ENCODE assay signal across 1 cellular context in the genomic region with DNA sequence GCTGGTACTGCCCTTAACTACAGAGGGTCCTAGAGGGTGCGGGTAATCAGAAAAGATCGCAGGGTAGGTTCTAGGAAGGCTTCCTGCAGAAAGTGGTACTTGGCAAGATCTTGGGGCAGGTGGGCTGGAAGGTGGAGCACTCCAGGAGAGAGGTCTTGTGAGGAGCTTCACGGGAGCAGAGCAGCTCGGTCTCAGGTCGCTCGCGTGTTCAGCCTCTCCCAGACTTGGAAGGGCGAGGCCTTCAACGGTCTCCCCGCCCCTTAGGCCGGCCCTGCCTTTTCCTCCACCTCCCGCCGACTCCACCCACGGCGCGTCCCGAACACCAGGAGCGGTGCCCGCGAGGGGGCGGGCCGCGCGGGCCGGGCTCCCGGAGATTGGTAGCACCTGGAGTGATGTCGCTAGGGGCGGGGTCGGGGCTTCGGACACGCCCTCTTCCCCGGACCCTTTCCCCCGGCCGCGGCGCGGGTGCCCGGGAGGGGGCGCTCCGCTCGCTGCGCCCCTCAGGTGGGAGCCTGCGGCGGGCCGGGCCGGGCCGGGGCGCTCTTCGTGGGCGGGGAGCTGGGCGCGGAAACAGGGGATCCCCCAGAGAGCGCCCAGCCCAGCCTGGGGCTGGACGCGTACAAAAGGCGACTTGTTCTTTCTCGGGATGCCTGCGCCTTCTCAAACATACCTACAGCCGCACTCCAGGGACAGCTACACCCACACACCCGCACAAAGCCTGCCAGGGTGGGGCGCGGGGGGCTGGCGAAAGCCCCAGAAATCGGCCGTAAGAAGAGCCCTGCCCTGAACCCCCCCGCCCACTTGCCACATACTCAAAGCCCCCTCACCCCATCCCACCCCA.
TF ChIP-seq lines count a peak whose summit lies in the region.

No MANE protein-coding gene starts in this region.

TF ChIP-seq in HepG2, 621 proteins besides CTCF, POLR2A, EP300 and RAD21 (continued from another document and continues in another):
- TF ChIP-seq FOSL1 (CRISPR knock-in tag; IDR thresholded peaks at IDR 0.05; ENCODE audit: borderline replicate concordance) (no peak), ZNF782 (CRISPR knock-in tag; IDR thresholded peaks at IDR 0.05; ENCODE audit: borderline replicate concordance) (no peak), CREM (IDR thresholded peaks at IDR 0.05) (no peak), CREM (CRISPR knock-in tag; IDR thresholded peaks at IDR 0.05) (no peak), ZBTB39 (CRISPR knock-in tag; IDR thresholded peaks at IDR 0.05) (no peak), SATB2 (CRISPR knock-in tag; IDR thresholded peaks at IDR 0.05) (no peak), SIN3A (IDR thresholded peaks at IDR 0.05; ENCODE audit: borderline replicate concordance, low read depth, low read length) (no peak), ZNF83 (CRISPR knock-in tag; IDR thresholded peaks at IDR 0.05; ENCODE audit: borderline replicate concordance) (no peak), ZNF230 (CRISPR knock-in tag; IDR thresholded peaks at IDR 0.05) (no peak), ZNF512 (CRISPR knock-in tag; IDR thresholded peaks at IDR 0.05) (no peak), TEAD3 (CRISPR knock-in tag; optimal IDR thresholded peaks at IDR 0.05; ENCODE audit: borderline replicate concordance) (no peak), NFKB2 (CRISPR knock-in tag; IDR thresholded peaks at IDR 0.05; ENCODE audit: borderline replicate concordance) (no peak), ZNF724P (CRISPR knock-in tag; IDR thresholded peaks at IDR 0.05; ENCODE audit: borderline replicate concordance) (no peak), PRDM15 (CRISPR knock-in tag; IDR thresholded peaks at IDR 0.05) (no peak), MIXL1 (CRISPR knock-in tag; IDR thresholded peaks at IDR 0.05) (no peak), ZKSCAN1 (IDR thresholded peaks at IDR 0.05; ENCODE audit: low read length) (no peak), ZZZ3 (CRISPR knock-in tag; IDR thresholded peaks at IDR 0.05; ENCODE audit: borderline replicate concordance) (no peak), TCF12 (IDR thresholded peaks at IDR 0.05) (no peak), TCF12 (CRISPR knock-in tag; IDR thresholded peaks at IDR 0.05) (no peak), MEIS1 (CRISPR knock-in tag; IDR thresholded peaks at IDR 0.05; ENCODE audit: borderline replicate concordance) (no peak), ZNF235 (CRISPR knock-in tag; IDR thresholded peaks at IDR 0.05; ENCODE audit: borderline replicate concordance) (no peak), IKZF4 (CRISPR knock-in tag; IDR thresholded peaks at IDR 0.05; ENCODE audit: borderline replicate concordance, low read depth, not compliant biosample characterization) (no peak), GABPA (IDR thresholded peaks at IDR 0.05; ENCODE audit: low read depth, low read length) (no peak), GABPA (CRISPR knock-in tag; IDR thresholded peaks at IDR 0.05; ENCODE audit: low read depth) (no peak), ZNF556 (CRISPR knock-in tag; IDR thresholded peaks at IDR 0.05; ENCODE audit: borderline replicate concordance) (no peak; the same call in 1 of the 2 replicates), ZNF367 (CRISPR knock-in tag; IDR thresholded peaks at IDR 0.05; ENCODE audit: borderline replicate concordance) (no peak)
- TF ChIP-seq, protein P1, sequence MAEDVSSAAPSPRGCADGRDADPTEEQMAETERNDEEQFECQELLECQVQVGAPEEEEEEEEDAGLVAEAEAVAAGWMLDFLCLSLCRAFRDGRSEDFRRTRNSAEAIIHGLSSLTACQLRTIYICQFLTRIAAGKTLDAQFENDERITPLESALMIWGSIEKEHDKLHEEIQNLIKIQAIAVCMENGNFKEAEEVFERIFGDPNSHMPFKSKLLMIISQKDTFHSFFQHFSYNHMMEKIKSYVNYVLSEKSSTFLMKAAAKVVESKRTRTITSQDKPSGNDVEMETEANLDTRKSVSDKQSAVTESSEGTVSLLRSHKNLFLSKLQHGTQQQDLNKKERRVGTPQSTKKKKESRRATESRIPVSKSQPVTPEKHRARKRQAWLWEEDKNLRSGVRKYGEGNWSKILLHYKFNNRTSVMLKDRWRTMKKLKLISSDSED (CRISPR knock-in tag; IDR thresholded peaks at IDR 0.05), result no peak
- TF ChIP-seq, protein P2, sequence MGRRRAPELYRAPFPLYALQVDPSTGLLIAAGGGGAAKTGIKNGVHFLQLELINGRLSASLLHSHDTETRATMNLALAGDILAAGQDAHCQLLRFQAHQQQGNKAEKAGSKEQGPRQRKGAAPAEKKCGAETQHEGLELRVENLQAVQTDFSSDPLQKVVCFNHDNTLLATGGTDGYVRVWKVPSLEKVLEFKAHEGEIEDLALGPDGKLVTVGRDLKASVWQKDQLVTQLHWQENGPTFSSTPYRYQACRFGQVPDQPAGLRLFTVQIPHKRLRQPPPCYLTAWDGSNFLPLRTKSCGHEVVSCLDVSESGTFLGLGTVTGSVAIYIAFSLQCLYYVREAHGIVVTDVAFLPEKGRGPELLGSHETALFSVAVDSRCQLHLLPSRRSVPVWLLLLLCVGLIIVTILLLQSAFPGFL (CRISPR knock-in tag; IDR thresholded peaks at IDR 0.05), result no peak
- TF ChIP-seq, protein P3, sequence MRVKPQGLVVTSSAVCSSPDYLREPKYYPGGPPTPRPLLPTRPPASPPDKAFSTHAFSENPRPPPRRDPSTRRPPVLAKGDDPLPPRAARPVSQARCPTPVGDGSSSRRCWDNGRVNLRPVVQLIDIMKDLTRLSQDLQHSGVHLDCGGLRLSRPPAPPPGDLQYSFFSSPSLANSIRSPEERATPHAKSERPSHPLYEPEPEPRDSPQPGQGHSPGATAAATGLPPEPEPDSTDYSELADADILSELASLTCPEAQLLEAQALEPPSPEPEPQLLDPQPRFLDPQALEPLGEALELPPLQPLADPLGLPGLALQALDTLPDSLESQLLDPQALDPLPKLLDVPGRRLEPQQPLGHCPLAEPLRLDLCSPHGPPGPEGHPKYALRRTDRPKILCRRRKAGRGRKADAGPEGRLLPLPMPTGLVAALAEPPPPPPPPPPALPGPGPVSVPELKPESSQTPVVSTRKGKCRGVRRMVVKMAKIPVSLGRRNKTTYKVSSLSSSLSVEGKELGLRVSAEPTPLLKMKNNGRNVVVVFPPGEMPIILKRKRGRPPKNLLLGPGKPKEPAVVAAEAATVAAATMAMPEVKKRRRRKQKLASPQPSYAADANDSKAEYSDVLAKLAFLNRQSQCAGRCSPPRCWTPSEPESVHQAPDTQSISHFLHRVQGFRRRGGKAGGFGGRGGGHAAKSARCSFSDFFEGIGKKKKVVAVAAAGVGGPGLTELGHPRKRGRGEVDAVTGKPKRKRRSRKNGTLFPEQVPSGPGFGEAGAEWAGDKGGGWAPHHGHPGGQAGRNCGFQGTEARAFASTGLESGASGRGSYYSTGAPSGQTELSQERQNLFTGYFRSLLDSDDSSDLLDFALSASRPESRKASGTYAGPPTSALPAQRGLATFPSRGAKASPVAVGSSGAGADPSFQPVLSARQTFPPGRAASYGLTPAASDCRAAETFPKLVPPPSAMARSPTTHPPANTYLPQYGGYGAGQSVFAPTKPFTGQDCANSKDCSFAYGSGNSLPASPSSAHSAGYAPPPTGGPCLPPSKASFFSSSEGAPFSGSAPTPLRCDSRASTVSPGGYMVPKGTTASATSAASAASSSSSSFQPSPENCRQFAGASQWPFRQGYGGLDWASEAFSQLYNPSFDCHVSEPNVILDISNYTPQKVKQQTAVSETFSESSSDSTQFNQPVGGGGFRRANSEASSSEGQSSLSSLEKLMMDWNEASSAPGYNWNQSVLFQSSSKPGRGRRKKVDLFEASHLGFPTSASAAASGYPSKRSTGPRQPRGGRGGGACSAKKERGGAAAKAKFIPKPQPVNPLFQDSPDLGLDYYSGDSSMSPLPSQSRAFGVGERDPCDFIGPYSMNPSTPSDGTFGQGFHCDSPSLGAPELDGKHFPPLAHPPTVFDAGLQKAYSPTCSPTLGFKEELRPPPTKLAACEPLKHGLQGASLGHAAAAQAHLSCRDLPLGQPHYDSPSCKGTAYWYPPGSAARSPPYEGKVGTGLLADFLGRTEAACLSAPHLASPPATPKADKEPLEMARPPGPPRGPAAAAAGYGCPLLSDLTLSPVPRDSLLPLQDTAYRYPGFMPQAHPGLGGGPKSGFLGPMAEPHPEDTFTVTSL (CRISPR knock-in tag; IDR thresholded peaks at IDR 0.05; ENCODE audit: borderline replicate concordance), result no peak
- TF ChIP-seq, protein P4, sequence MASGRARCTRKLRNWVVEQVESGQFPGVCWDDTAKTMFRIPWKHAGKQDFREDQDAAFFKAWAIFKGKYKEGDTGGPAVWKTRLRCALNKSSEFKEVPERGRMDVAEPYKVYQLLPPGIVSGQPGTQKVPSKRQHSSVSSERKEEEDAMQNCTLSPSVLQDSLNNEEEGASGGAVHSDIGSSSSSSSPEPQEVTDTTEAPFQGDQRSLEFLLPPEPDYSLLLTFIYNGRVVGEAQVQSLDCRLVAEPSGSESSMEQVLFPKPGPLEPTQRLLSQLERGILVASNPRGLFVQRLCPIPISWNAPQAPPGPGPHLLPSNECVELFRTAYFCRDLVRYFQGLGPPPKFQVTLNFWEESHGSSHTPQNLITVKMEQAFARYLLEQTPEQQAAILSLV (CRISPR knock-in tag; IDR thresholded peaks at IDR 0.05; ENCODE audit: borderline replicate concordance), result no peak
- TF ChIP-seq, protein P5, sequence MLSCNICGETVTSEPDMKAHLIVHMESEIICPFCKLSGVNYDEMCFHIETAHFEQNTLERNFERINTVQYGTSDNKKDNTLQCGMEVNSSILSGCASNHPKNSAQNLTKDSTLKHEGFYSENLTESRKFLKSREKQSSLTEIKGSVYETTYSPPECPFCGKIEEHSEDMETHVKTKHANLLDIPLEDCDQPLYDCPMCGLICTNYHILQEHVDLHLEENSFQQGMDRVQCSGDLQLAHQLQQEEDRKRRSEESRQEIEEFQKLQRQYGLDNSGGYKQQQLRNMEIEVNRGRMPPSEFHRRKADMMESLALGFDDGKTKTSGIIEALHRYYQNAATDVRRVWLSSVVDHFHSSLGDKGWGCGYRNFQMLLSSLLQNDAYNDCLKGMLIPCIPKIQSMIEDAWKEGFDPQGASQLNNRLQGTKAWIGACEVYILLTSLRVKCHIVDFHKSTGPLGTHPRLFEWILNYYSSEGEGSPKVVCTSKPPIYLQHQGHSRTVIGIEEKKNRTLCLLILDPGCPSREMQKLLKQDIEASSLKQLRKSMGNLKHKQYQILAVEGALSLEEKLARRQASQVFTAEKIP (CRISPR knock-in tag; IDR thresholded peaks at IDR 0.05; ENCODE audit: borderline replicate concordance), result no peak
- TF ChIP-seq, protein P6, sequence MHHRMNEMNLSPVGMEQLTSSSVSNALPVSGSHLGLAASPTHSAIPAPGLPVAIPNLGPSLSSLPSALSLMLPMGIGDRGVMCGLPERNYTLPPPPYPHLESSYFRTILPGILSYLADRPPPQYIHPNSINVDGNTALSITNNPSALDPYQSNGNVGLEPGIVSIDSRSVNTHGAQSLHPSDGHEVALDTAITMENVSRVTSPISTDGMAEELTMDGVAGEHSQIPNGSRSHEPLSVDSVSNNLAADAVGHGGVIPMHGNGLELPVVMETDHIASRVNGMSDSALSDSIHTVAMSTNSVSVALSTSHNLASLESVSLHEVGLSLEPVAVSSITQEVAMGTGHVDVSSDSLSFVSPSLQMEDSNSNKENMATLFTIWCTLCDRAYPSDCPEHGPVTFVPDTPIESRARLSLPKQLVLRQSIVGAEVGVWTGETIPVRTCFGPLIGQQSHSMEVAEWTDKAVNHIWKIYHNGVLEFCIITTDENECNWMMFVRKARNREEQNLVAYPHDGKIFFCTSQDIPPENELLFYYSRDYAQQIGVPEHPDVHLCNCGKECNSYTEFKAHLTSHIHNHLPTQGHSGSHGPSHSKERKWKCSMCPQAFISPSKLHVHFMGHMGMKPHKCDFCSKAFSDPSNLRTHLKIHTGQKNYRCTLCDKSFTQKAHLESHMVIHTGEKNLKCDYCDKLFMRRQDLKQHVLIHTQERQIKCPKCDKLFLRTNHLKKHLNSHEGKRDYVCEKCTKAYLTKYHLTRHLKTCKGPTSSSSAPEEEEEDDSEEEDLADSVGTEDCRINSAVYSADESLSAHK (CRISPR knock-in tag; IDR thresholded peaks at IDR 0.05; ENCODE audit: borderline replicate concordance), result no peak
